In genomic region chr1:20187103-20187812, GRCh38 we compare ENCODE assay signal across 10 cellular contexts. TPM values are rescaled to one million over a fixed set of nuclear protein-coding genes. Genes with fewer than 3 reads are reported as not detected.
DNase-seq lines count a peak whose midpoint lies in the region; ATAC-seq, FAIRE-seq and TF ChIP-seq lines count a peak whose summit lies in the region.
"Had no signal": no experiment of that assay in that cellular context is flagged by ENCODE, and none has a peak within 500 bp of the region (broad histone marks: within the 10 kb centered on the region; RNA-seq: fewer than 3 reads in every experiment).

No MANE protein-coding gene starts in this region.

- no peaks in the 10 kb centered on the region for H3K27me3 Mint-ChIP-seq in activated naive CD4-positive, alpha-beta T cell treated with anti-CD3 and anti-CD28 coated beads for 36 hours (ENCODE audit: low read depth)

- H3K4me3 ChIP-seq in mucosa of descending colon: no peak overlapping the region
- no peak overlapping the region for H3K4me3 ChIP-seq in HAP-1

- intact Hi-C loops in activated naive CD4-positive, alpha-beta T cell treated with anti-CD3 and anti-CD28 coated beads for 36 hours (cut with micrococcal nuclease): loop anchor here (1.0 to 10.0 kb wide), 5 partner anchors 16 to 1108 kb away; partner anchors contain the start of genes ECE1 and TMCO4
- intact Hi-C loops in mucosa of descending colon (cut with DNase I, micrococcal nuclease): no loop called here

- H3K9me3 ChIP-seq in mucosa of descending colon (no peaks in the 10 kb centered on the region), HAP-1 (no peaks in the 10 kb centered on the region)

- no peaks in the 10 kb centered on the region for H3K9me3 Mint-ChIP-seq in activated naive CD4-positive, alpha-beta T cell treated with anti-CD3 and anti-CD28 coated beads for 36 hours

- peak overlapping the region; percentile 62 for H3K4me3 Mint-ChIP-seq in activated naive CD4-positive, alpha-beta T cell treated with anti-CD3 and anti-CD28 coated beads for 36 hours

- ATAC-seq in mucosa of descending colon: peak; percentile 71

- peaks cover 2% of the 10 kb centered on the region for H3K36me3 Mint-ChIP-seq in activated naive CD4-positive, alpha-beta T cell treated with anti-CD3 and anti-CD28 coated beads for 36 hours (ENCODE audit: low read depth)

- peaks cover 50% of the 10 kb centered on the region for H3K27me3 ChIP-seq in HAP-1 (ENCODE audit: low read depth)

- peak overlapping the region; percentile 82 for H3K27ac Mint-ChIP-seq in activated naive CD4-positive, alpha-beta T cell treated with anti-CD3 and anti-CD28 coated beads for 36 hours

- DNase-seq in Ammon's horn (ENCODE audit: low spot score) (peak; percentile 44), NCI-H1694 (lab: John Stamatoyannopoulos, UW) (peak; percentile 48), mucosa of descending colon (peak; percentile 73 to 85 (median 75)), NK-92 (lab: John Stamatoyannopoulos, UW; ENCODE audit: unreplicated experiment) (no peak), HAP-1 (ENCODE audit: low spot score in 2 of 2) (no peak), globus pallidus (ENCODE audit: low spot score) (no peak), D721Med (ENCODE audit: insufficient read length, low spot score) (no peak)
- peak; percentile 50 for DNase-seq in activated naive CD4-positive, alpha-beta T cell treated with anti-CD3 and anti-CD28 coated beads for 36 hours
- DNase-seq: effector CD8-positive, alpha-beta T cell; SHP77 treated with DMSO at 0.1 percent for 48 hours had no signal

- in situ Hi-C loops in HAP-1 (cut with MboI; ENCODE audit: low sequenced_read_pairs): no loop called here

- H3K4me1 ChIP-seq in mucosa of descending colon (ENCODE audit: low read depth) (peaks cover 22% of the 10 kb centered on the region), HAP-1 (no peaks in the 10 kb centered on the region)

- no peak for FAIRE-seq in D721Med (lab: Jason Lieb, UNC)

- TF ChIP-seq CTCF in mucosa of descending colon (IDR thresholded peaks at IDR 0.05): no peak
- no peak for TF ChIP-seq CTCF in D721Med (IDR thresholded peaks at IDR 0.05; ENCODE audit: insufficient read depth, missing control alignments)

- CTCF ChIA-PET in activated naive CD4-positive, alpha-beta T cell treated with anti-CD3 and anti-CD28 coated beads for 36 hours (lab: Charles Lee): interaction anchor here (0.6 to 2.3 kb wide), 5 partner anchors 9 to 35 kb away, joined by 4 to 9 read pairs (median 6); no protein-coding TSS in a partner anchor

- H3K4me1 Mint-ChIP-seq in activated naive CD4-positive, alpha-beta T cell treated with anti-CD3 and anti-CD28 coated beads for 36 hours (ENCODE audit: low read depth): peaks cover 41% of the 10 kb centered on the region

- H3K36me3 ChIP-seq in mucosa of descending colon (ENCODE audit: low read depth) (no peaks in the 10 kb centered on the region), HAP-1 (replicated peaks) (no peaks in the 10 kb centered on the region)

RNA-seq across cellular contexts. Expression of gene PLA2G2C, which starts 0.9 kb away (rescaled TPM):
- total RNA-seq in activated naive CD4-positive, alpha-beta T cell treated with anti-CD3 and anti-CD28 coated beads for 36 hours: under 1 TPM; 0.94 to 0.95 TPM
- 1 to 10 TPM in 1 of 3 donors, under 1 TPM in 1, not detected in 1; 0.55 to 2.1 TPM for total RNA-seq in mucosa of descending colon

RNA-seq across cellular contexts. Expression of gene UBXN10, which starts 1.4 kb away (rescaled TPM):
- total RNA-seq in activated naive CD4-positive, alpha-beta T cell treated with anti-CD3 and anti-CD28 coated beads for 36 hours: under 1 TPM; 0.27 to 0.33 TPM
- total RNA-seq in mucosa of descending colon: 10 to 100 TPM in 1 of 3 donors, 1 to 10 TPM in 2; 5.8 to 15.5 (median 5.8) TPM

RNA-seq across cellular contexts. Expression of gene PLA2G2F, which starts 48.1 kb away (rescaled TPM):
- not detected for total RNA-seq in activated naive CD4-positive, alpha-beta T cell treated with anti-CD3 and anti-CD28 coated beads for 36 hours
- under 1 TPM in 2 of 3 donors, not detected in 1; 0.12 to 0.80 TPM for total RNA-seq in mucosa of descending colon

Comparison
In these comparisons a context has a peak if more than half of its experiments do, and no peak if none do; other contexts are left out.
1. DNase-seq: peak in Ammon's horn (single experiment), NCI-H1694 (single experiment), activated naive CD4-positive, alpha-beta T cell treated with anti-CD3 and anti-CD28 coated beads for 36 hours (single experiment) and mucosa of descending colon (3 of 3); none in NK-92 (single experiment), HAP-1 (0 of 2), globus pallidus (single experiment) and D721Med (single experiment).
2. RNA of gene UBXN10, which starts 1.4 kb away (total RNA-seq): 5.8 to 15.5 TPM in mucosa of descending colon; 0.27 to 0.33 TPM in activated naive CD4-positive, alpha-beta T cell treated with anti-CD3 and anti-CD28 coated beads for 36 hours; every median in the first group is over 4 times any median in the second.